19 cellular contexts compared by ENCODE assay signal in the genomic region with DNA sequence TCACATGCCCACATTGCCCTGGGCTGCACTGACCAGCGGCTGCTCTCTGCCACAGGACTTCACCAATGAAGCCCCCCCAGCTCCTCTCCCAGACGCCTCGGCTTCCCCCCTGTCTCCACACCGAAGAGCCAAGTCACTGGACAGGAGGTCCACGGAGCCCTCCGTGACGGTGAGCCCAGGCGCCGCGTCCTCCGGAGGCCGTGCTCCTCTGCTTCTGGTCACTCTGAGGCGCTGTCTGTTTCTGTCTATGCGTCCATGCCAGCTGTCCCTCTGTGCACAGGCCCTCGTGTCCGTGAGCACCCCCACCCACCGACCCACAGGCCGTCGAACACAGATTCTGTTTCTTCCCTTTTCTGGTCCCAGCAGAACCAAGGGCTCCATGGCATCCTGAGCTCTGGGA.
"Had no signal": no experiment of that assay in that cellular context is flagged by ENCODE, and none has a peak within 500 bp of the region (broad histone marks: within the 10 kb centered on the region; RNA-seq: fewer than 3 reads in every experiment).

No MANE protein-coding gene starts in this region.

- H3K4me2 ChIP-seq: smooth muscle cell had no signal

- H3K27me3 ChIP-seq: dorsolateral prefrontal cortex, right atrium auricular region, stomach, thyroid gland had no signal

- ATAC-seq: left colon; mucosa of descending colon; natural killer cell treated with Interleukin-12 subunit alpha and Interleukin-12 subunit beta and Interleukin-15 and Interleukin-18, amount 100 ng/mL, for 72 hours; sciatic nerve had no signal

- H3K4me3 ChIP-seq: dorsolateral prefrontal cortex, lung, mucosa of descending colon, prostate gland, right atrium auricular region, smooth muscle cell, stomach, thyroid gland had no signal

- H3K27ac ChIP-seq: prostate gland, right atrium auricular region, stomach, thyroid gland had no signal

- H3K4me1 ChIP-seq: prostate gland, thyroid gland had no signal

- DNase-seq: dorsolateral prefrontal cortex; effector CD4-positive, alpha-beta T cell; head of caudate nucleus; left colon; mucosa of descending colon; naive B cell; stimulated activated CD4-positive, alpha-beta T cell treated with anti-CD3 and anti-CD28 coated beads, Interleukin-12 subunit alpha, Interleukin-12 subunit beta, amount 100 ng/mL, for 4 hours; stimulated activated CD4-positive, alpha-beta T cell treated with anti-CD3 and anti-CD28 coated beads, Interleukin-1b, Interleukin-23, amount 100 ng/mL, for 48 hours; stimulated activated CD4-positive, alpha-beta T cell treated with anti-CD3 and anti-CD28 coated beads, Interleukin-4, amount 100 ng/mL, for 1 hour; stimulated activated CD8-positive, alpha-beta memory T cell treated with anti-CD3 and anti-CD28 coated beads, Interleukin-4, amount 100 ng/mL, for 48 hours; stimulated activated naive CD4-positive, alpha-beta T cell treated with Interleukin-2 at 50 U/mL for 16 hours; stomach; thyroid gland had no signal

- H3K9me3 ChIP-seq: mucosa of descending colon, prostate gland, right atrium auricular region, stomach, thyroid gland had no signal
